Comparison of ENCODE assay signal across 24 cellular contexts in genomic region chr6:2141644-2142290, GRCh38.
DNase-seq lines count a peak whose midpoint lies in the region; ATAC-seq, FAIRE-seq and TF ChIP-seq lines count a peak whose summit lies in the region.
"Had no signal": no experiment of that assay in that cellular context is flagged by ENCODE, and none has a peak within 500 bp of the region (broad histone marks: within the 10 kb centered on the region; RNA-seq: fewer than 3 reads in every experiment).

No MANE protein-coding gene starts in this region.

- H3K4me1 Mint-ChIP-seq in activated CD4-positive, alpha-beta memory T cell treated with anti-CD3 and anti-CD28 coated beads for 36 hours (ENCODE audit: low read depth): no peaks in the 10 kb centered on the region
- H3K4me1 Mint-ChIP-seq: activated CD4-positive, alpha-beta memory T cell treated with anti-CD3 and anti-CD28 coated beads, Interleukin-2, amount 10 ng/mL, durations not matched to agents 7 days and 5 days had no signal

- no peak for TF ChIP-seq POLR2A in H1 (IDR thresholded peaks at IDR 0.05; ENCODE audit: control extremely low read depth in 1 of 2, low read depth in 2 of 2, low read length in 2 of 2)

- H2BK5ac ChIP-seq in H1 (ENCODE audit: low read depth, low read length) (peak overlapping the region; percentile 54; the same call in 1 of the 2 replicates), trophoblast cell (ENCODE audit: low read depth, low read length, poor library complexity) (peak overlapping the region; percentile 52)

- no peak for TF ChIP-seq EP300 in H1 (IDR thresholded peaks at IDR 0.05; ENCODE audit: borderline replicate concordance in 1 of 2, low read depth in 2 of 2, low read length in 2 of 2)

- H3K4me1 ChIP-seq in HEK293 (ENCODE audit: control insufficient read depth, insufficient read depth, low read length): no peaks in the 10 kb centered on the region
- peaks cover 0 to 11% (median 4%) of the 10 kb centered on the region in 4 experiments; a peak in 4 of 7 replicates for H3K4me1 ChIP-seq in H1 (replicated peaks in 1 of 4; ENCODE audit: control insufficient read depth in 3 of 4, insufficient read depth in 4 of 4, low read length in 3 of 4)
- peaks cover 15 to 18% of the 10 kb centered on the region in 2 experiments for H3K4me1 ChIP-seq in trophoblast cell (ENCODE audit: control insufficient read depth in 1 of 2, insufficient read depth in 2 of 2, low read length in 2 of 2)
- H3K4me1 ChIP-seq in left ventricle myocardium inferior: no peaks in the 10 kb centered on the region
- no peaks in the 10 kb centered on the region for H3K4me1 ChIP-seq in hepatocyte (ENCODE audit: insufficient read depth)
- H3K4me1 ChIP-seq: heart right ventricle, tibial artery had no signal

- 81 to 92% methylated on average over 2 to 16 of the region's 16 CpGs for WGBS in H1 (ENCODE audit: extremely low coverage in 1 of 2, insufficient coverage in 1 of 2, insufficient read length in 1 of 2, insufficient replicate concordance in 2 of 2, low coverage in 1 of 2, low lambda C conversion rate in 2 of 2, missing lambda C conversion rate in 1 of 2), 2 experiments
- 97% methylated on average over 2 of the region's 16 CpGs for WGBS in trophoblast cell (ENCODE audit: extremely low coverage, insufficient coverage, insufficient read length)
- WGBS in hepatocyte (ENCODE audit: low lambda C conversion rate, missing lambda C conversion rate): 80% methylated on average over 16 of the region's 16 CpGs

- no peak overlapping the region for H4K8ac ChIP-seq in H1 (ENCODE audit: extremely low read depth, insufficient read depth, low read length)
- peak overlapping the region; percentile 65 for H4K8ac ChIP-seq in trophoblast cell (ENCODE audit: low read depth, low read length)

- H3K79me1 ChIP-seq in H1 (ENCODE audit: low read depth, low read length) (no peaks in the 10 kb centered on the region; the same call in 1 of the 2 replicates), trophoblast cell (ENCODE audit: low read length) (peaks cover 12% of the 10 kb centered on the region)

- H2AFZ ChIP-seq in H1 (ENCODE audit: low read length) (no peak overlapping the region), trophoblast cell (ENCODE audit: insufficient read depth, low read length, poor library complexity) (peak overlapping the region; percentile 66), hepatocyte (no peak overlapping the region)

- no peak overlapping the region for H2BK120ac ChIP-seq in H1 (replicated peaks; ENCODE audit: low read depth, low read length)
- H2BK120ac ChIP-seq in trophoblast cell (ENCODE audit: insufficient read depth, low read length, poor library complexity): peak overlapping the region; percentile 68

- H3K27ac ChIP-seq in HEK293 (ENCODE audit: extremely low read depth, low read depth, low read length): no peak overlapping the region
- no peak overlapping the region for H3K27ac ChIP-seq in H1 (ENCODE audit: low read depth, low read length)
- no peak overlapping the region for H3K27ac ChIP-seq in trophoblast cell (ENCODE audit: low read depth, low read length)
- no peak overlapping the region for H3K27ac ChIP-seq in left ventricle myocardium inferior (replicated peaks)
- H3K27ac ChIP-seq in hepatocyte: no peak overlapping the region
- H3K27ac ChIP-seq: heart right ventricle, tibial artery had no signal

- H3K4ac ChIP-seq in H1 (replicated peaks; ENCODE audit: insufficient read length, low read depth, low read length): no peak overlapping the region
- peak overlapping the region; percentile 35 for H3K4ac ChIP-seq in trophoblast cell (ENCODE audit: low read depth, low read length)

- no peak overlapping the region for H3K9ac ChIP-seq in H1 (replicated peaks in 1 of 4; ENCODE audit: extremely low read depth in 1 of 4, low read depth in 3 of 4, low read length in 3 of 4)
- H3K9ac ChIP-seq in trophoblast cell (ENCODE audit: low read length): no peak overlapping the region

- H2BK15ac ChIP-seq in H1 (ENCODE audit: low read length): no peak overlapping the region; the same call in 1 of the 2 replicates

- no peaks in the 10 kb centered on the region for H3K9me3 Mint-ChIP-seq in activated CD4-positive, alpha-beta memory T cell treated with anti-CD3 and anti-CD28 coated beads for 36 hours
- H3K9me3 Mint-ChIP-seq: activated CD4-positive, alpha-beta memory T cell treated with anti-CD3 and anti-CD28 coated beads, Interleukin-2, amount 10 ng/mL, durations not matched to agents 7 days and 5 days; activated naive CD8-positive, alpha-beta T cell treated with anti-CD3 and anti-CD28 coated beads, Interleukin-2, amount 10 ng/mL, durations not matched to agents 7 days and 5 days; nephron progenitor cell had no signal

- H3K56ac ChIP-seq in H1 (replicated peaks; ENCODE audit: insufficient read length, low read depth, low read length): no peak overlapping the region

- no peaks in the 10 kb centered on the region for H3K36me3 ChIP-seq in HEK293 (ENCODE audit: control insufficient read depth in 2 of 2, insufficient read depth in 1 of 2, low read length in 2 of 2)
- H3K36me3 ChIP-seq in H1 (ENCODE audit: control insufficient read depth in 2 of 4, insufficient read depth in 4 of 4, low read length in 3 of 4): no peaks in the 10 kb centered on the region
- H3K36me3 ChIP-seq in trophoblast cell (ENCODE audit: control insufficient read depth in 1 of 2, insufficient read depth in 2 of 2, low read length in 2 of 2): no peaks in the 10 kb centered on the region
- no peaks in the 10 kb centered on the region for H3K36me3 ChIP-seq in left ventricle myocardium inferior
- no peaks in the 10 kb centered on the region for H3K36me3 ChIP-seq in hepatocyte (replicated peaks; ENCODE audit: insufficient read depth, low read depth)
- H3K36me3 ChIP-seq: heart right ventricle, tibial artery had no signal

- H3K36me3 Mint-ChIP-seq in activated CD4-positive, alpha-beta memory T cell treated with anti-CD3 and anti-CD28 coated beads for 36 hours: no peaks in the 10 kb centered on the region
- H3K36me3 Mint-ChIP-seq: activated naive CD8-positive, alpha-beta T cell treated with anti-CD3 and anti-CD28 coated beads, Interleukin-2, amount 10 ng/mL, durations not matched to agents 7 days and 5 days had no signal

- H3K79me2 ChIP-seq in H1 (ENCODE audit: control insufficient read depth in 1 of 2, insufficient read depth in 2 of 2, low read length in 2 of 2) (peaks cover 0 to 16% of the 10 kb centered on the region in 2 experiments; a peak in 2 of 4 replicates), trophoblast cell (ENCODE audit: control insufficient read depth, insufficient read depth, low read length, poor library complexity) (peaks cover 4% of the 10 kb centered on the region), hepatocyte (peaks cover 9% of the 10 kb centered on the region)

- no peak overlapping the region for H3K4me3 Mint-ChIP-seq in activated CD4-positive, alpha-beta memory T cell treated with anti-CD3 and anti-CD28 coated beads for 36 hours
- H3K4me3 Mint-ChIP-seq: activated CD4-positive, alpha-beta memory T cell treated with anti-CD3 and anti-CD28 coated beads, Interleukin-2, amount 10 ng/mL, durations not matched to agents 7 days and 5 days; activated naive CD8-positive, alpha-beta T cell treated with anti-CD3 and anti-CD28 coated beads, Interleukin-2, amount 10 ng/mL, durations not matched to agents 7 days and 5 days; nephron progenitor cell had no signal

- H3K4me3 ChIP-seq in HEK293 (ENCODE audit: low read depth, low read length): no peak overlapping the region
- H3K4me3 ChIP-seq in H1 (ENCODE audit: extremely low read depth in 1 of 4, insufficient read depth in 2 of 4, low read depth in 3 of 4, low read length in 4 of 4): no peak overlapping the region; a peak in 1 of 8 replicates
- H3K4me3 ChIP-seq in trophoblast cell (ENCODE audit: low read depth, low read length): no peak overlapping the region
- no peak overlapping the region for H3K4me3 ChIP-seq in left ventricle myocardium inferior
- no peak overlapping the region for H3K4me3 ChIP-seq in hepatocyte
- H3K4me3 ChIP-seq: heart right ventricle, tibial artery had no signal

- H4K91ac ChIP-seq in H1 (replicated peaks; ENCODE audit: insufficient read length, low read length) (no peak overlapping the region), trophoblast cell (ENCODE audit: low read depth, low read length) (peak overlapping the region; percentile 82)

- H2BK12ac ChIP-seq in H1 (ENCODE audit: low read depth, low read length): peak overlapping the region; percentile 53; the same call in 1 of the 2 replicates
- H2BK12ac ChIP-seq in trophoblast cell (ENCODE audit: low read length): peak overlapping the region; percentile 98

- H3K14ac ChIP-seq in H1 (ENCODE audit: insufficient read length) (no peak overlapping the region), trophoblast cell (ENCODE audit: low read length) (peak overlapping the region; percentile 83)

- H3K4me2 ChIP-seq in H1 (ENCODE audit: insufficient read depth in 1 of 2, low read depth in 2 of 2, low read length in 2 of 2) (no peak overlapping the region), trophoblast cell (ENCODE audit: low read length) (no peak overlapping the region), hepatocyte (no peak overlapping the region)

- H4K20me1 ChIP-seq in H1 (replicated peaks in 1 of 2; ENCODE audit: control insufficient read depth in 1 of 2, insufficient read depth in 2 of 2, low read length in 2 of 2) (no peaks in the 10 kb centered on the region), hepatocyte (ENCODE audit: insufficient read depth, poor library complexity, severe bottlenecking) (no peaks in the 10 kb centered on the region)

- DNase-seq in OCI-M1 (lab: John Stamatoyannopoulos, UW) (peak; percentile 18), H1 (ENCODE audit: low read depth in 1 of 2, low spot score in 2 of 2) (no peak), trophoblast cell (no peak), left lobe of liver (ENCODE audit: low spot score) (no peak), left ventricle myocardium inferior (no peak), hepatocyte (ENCODE audit: low spot score) (no peak)
- DNase-seq in activated CD4-positive, alpha-beta memory T cell treated with anti-CD3 and anti-CD28 coated beads for 36 hours: no peak
- DNase-seq: activated CD4-positive, alpha-beta memory T cell treated with anti-CD3 and anti-CD28 coated beads, Interleukin-2, amount 10 ng/mL, durations not matched to agents 7 days and 5 days; activated effector memory CD4-positive, alpha-beta T cell treated with anti-CD3 and anti-CD28 coated beads, Interleukin-2, amount 50 U/mL, for 16 hours; activated naive CD8-positive, alpha-beta T cell treated with anti-CD3 and anti-CD28 coated beads, Interleukin-2, amount 10 ng/mL, durations not matched to agents 7 days and 5 days; effector CD8-positive, alpha-beta T cell; foreskin fibroblast; heart right ventricle; left ventricle myocardium superior; midbrain; NCI-H1092; NCI-H1930; NCI-H526 treated with DMSO at 0.1 percent for 48 hours; nephron progenitor cell; right cardiac atrium; stimulated activated naive CD8-positive, alpha-beta T cell treated with anti-CD3 and anti-CD28 coated beads, Interleukin-15, Interleukin-2, amounts not matched to agents 100 U/mL and 50 U/mL, for 24 hours; tibial artery had no signal

- no peak for FAIRE-seq in H1 (lab: Jason Lieb, UNC)

- H3K27me3 Mint-ChIP-seq in activated CD4-positive, alpha-beta memory T cell treated with anti-CD3 and anti-CD28 coated beads for 36 hours: no peaks in the 10 kb centered on the region
- H3K27me3 Mint-ChIP-seq: activated CD4-positive, alpha-beta memory T cell treated with anti-CD3 and anti-CD28 coated beads, Interleukin-2, amount 10 ng/mL, durations not matched to agents 7 days and 5 days; activated naive CD8-positive, alpha-beta T cell treated with anti-CD3 and anti-CD28 coated beads, Interleukin-2, amount 10 ng/mL, durations not matched to agents 7 days and 5 days had no signal

- no peaks in the 10 kb centered on the region for H3K23me2 ChIP-seq in H1 (ENCODE audit: low read depth, low read length)

- intact Hi-C loops in activated CD4-positive, alpha-beta memory T cell treated with anti-CD3 and anti-CD28 coated beads for 36 hours (cut with micrococcal nuclease): no loop called here
- intact Hi-C loops in left ventricle myocardium inferior (cut with micrococcal nuclease): no loop called here

- H3K27ac Mint-ChIP-seq in activated CD4-positive, alpha-beta memory T cell treated with anti-CD3 and anti-CD28 coated beads for 36 hours: no peak overlapping the region
- H3K27ac Mint-ChIP-seq: activated CD4-positive, alpha-beta memory T cell treated with anti-CD3 and anti-CD28 coated beads, Interleukin-2, amount 10 ng/mL, durations not matched to agents 7 days and 5 days; activated naive CD8-positive, alpha-beta T cell treated with anti-CD3 and anti-CD28 coated beads, Interleukin-2, amount 10 ng/mL, durations not matched to agents 7 days and 5 days; nephron progenitor cell had no signal

- TF ChIP-seq RAD21 in H1 (IDR thresholded peaks at IDR 0.05 in 1 of 2, conservative IDR thresholded peaks at IDR 0.05 in 1 of 2; ENCODE audit: low read depth in 2 of 2, low read length in 2 of 2): no peak

- no peak overlapping the region for H4K12ac ChIP-seq in trophoblast cell (ENCODE audit: low read depth, low read length)

- POLR2A ChIA-PET in HEK293 (lab: Yijun Ruan, JAX) (no interaction called here), H1 (lab: Charles Lee; ENCODE audit: partially characterized antibody) (no interaction called here)
- POLR2A ChIA-PET in activated CD4-positive, alpha-beta memory T cell treated with anti-CD3 and anti-CD28 coated beads for 36 hours (lab: Charles Lee): no interaction called here

- H3K18ac ChIP-seq in H1 (ENCODE audit: extremely low read depth, low read length) (no peak overlapping the region), trophoblast cell (ENCODE audit: low read length) (peak overlapping the region; percentile 93)

- H2BK20ac ChIP-seq in H1 (ENCODE audit: low read length): no peak overlapping the region

- no peaks in the 10 kb centered on the region for H3K9me2 ChIP-seq in hepatocyte (replicated peaks; ENCODE audit: insufficient read depth)

- H3K27me3 ChIP-seq in H1 (replicated peaks in 1 of 4; ENCODE audit: control insufficient read depth in 3 of 4, extremely low read depth in 1 of 4, insufficient read depth in 3 of 4, low read length in 3 of 4): no peaks in the 10 kb centered on the region
- H3K27me3 ChIP-seq in trophoblast cell (ENCODE audit: insufficient read depth, low read length): no peaks in the 10 kb centered on the region
- H3K27me3 ChIP-seq in left ventricle myocardium inferior (ENCODE audit: low read depth): no peaks in the 10 kb centered on the region
- H3K27me3 ChIP-seq in hepatocyte: no peaks in the 10 kb centered on the region
- H3K27me3 ChIP-seq: heart right ventricle, tibial artery had no signal

- CTCF ChIA-PET in HEK293 (lab: Yijun Ruan, JAX) (interaction anchor here (0.9 kb wide), 1 partner anchor 38 kb away, joined by 5 read pairs; no protein-coding TSS in a partner anchor), H1 (lab: Charles Lee; ENCODE audit: partially characterized antibody) (interaction anchor here (0.8 kb wide), 1 partner anchor 67 kb away, joined by 4 read pairs; no protein-coding TSS in a partner anchor)
- CTCF ChIA-PET in activated CD4-positive, alpha-beta memory T cell treated with anti-CD3 and anti-CD28 coated beads for 36 hours (lab: Charles Lee): interaction anchor here (0.9 kb wide), 1 partner anchor 54 kb away, joined by 3 read pairs; no protein-coding TSS in a partner anchor

- H4K5ac ChIP-seq in H1 (ENCODE audit: insufficient read length, low read depth, low read length): no peak overlapping the region

- H2AK5ac ChIP-seq in H1 (ENCODE audit: low read depth, low read length): no peak overlapping the region
- H2AK5ac ChIP-seq in trophoblast cell (ENCODE audit: low read length): peak overlapping the region; percentile 95

- ATAC-seq in left lobe of liver: no peak
- ATAC-seq: heart right ventricle; left ventricle myocardium superior; right cardiac atrium; SK-N-SH treated with all-trans-retinoic acid at 6 μM for 48 hours; stimulated activated naive CD8-positive, alpha-beta T cell treated with anti-CD3 and anti-CD28 coated beads, Interleukin-15, Interleukin-2, amounts not matched to agents 100 U/mL and 50 U/mL, for 24 hours had no signal

- H3K23ac ChIP-seq in H1 (ENCODE audit: insufficient read length) (no peak overlapping the region), trophoblast cell (ENCODE audit: low read length) (no peak overlapping the region)

- TF ChIP-seq CTCF in HEK293 (tag by site-specific recombination; IDR thresholded peaks at IDR 0.05) (no peak), H1 (IDR thresholded peaks at IDR 0.05; ENCODE audit: control extremely low read depth in 1 of 3, insufficient read depth in 1 of 3, low read depth in 1 of 3, low read length in 3 of 3) (no peak), left ventricle myocardium inferior (IDR thresholded peaks at IDR 0.05; ENCODE audit: borderline replicate concordance) (no peak), hepatocyte (IDR thresholded peaks at IDR 0.05; ENCODE audit: poor library complexity) (no peak)

- H3K9me3 ChIP-seq in HEK293 (ENCODE audit: control insufficient read depth, insufficient read depth, low read depth, low read length) (no peaks in the 10 kb centered on the region), H1 (ENCODE audit: insufficient read depth in 2 of 2, low read depth in 1 of 2, low read length in 1 of 2) (no peaks in the 10 kb centered on the region), trophoblast cell (ENCODE audit: insufficient read depth, low read depth, low read length) (no peaks in the 10 kb centered on the region), left ventricle myocardium inferior (replicated peaks) (no peaks in the 10 kb centered on the region), hepatocyte (ENCODE audit: low read depth) (no peaks in the 10 kb centered on the region)
- H3K9me3 ChIP-seq: heart right ventricle, tibial artery had no signal
